In genomic region chr1:145286924-145287555, GRCh38 we compare ENCODE assay signal across 8 cellular contexts. TPM values are rescaled to one million over a fixed set of nuclear protein-coding genes. Genes with fewer than 3 reads are reported as not detected.
DNase-seq lines count a peak whose midpoint lies in the region; ATAC-seq, FAIRE-seq and TF ChIP-seq lines count a peak whose summit lies in the region.
"Not testable (repeated sequence)": the region's sequence is repeated elsewhere in the genome, so short reads cannot be mapped to it uniquely, and the experiment has no call there.

No MANE protein-coding gene starts in this region.

- ATAC-seq in activated naive CD4-positive, alpha-beta T cell treated with anti-CD3 and anti-CD28 coated beads, Interleukin-2, amount 50 U/mL, for 72 hours: not testable (repeated sequence)

- POLR2A ChIA-PET in CD4-positive, alpha-beta memory T cell (lab: Charles Lee; ENCODE audit: partially characterized antibody): not testable (repeated sequence)

- H3K4me3 ChIP-seq in CD4-positive, alpha-beta memory T cell (ENCODE audit: low read length in 2 of 2): peak overlapping the region in 1 of 2 donors; percentile 45
- H3K4me3 ChIP-seq in keratinocyte (ENCODE audit: control insufficient read depth in 2 of 3, extremely low read depth in 1 of 3, insufficient read depth in 2 of 3, low read depth in 1 of 3, low read length in 3 of 3): peak overlapping the region in 2 of 3 experiments; percentile 34 to 36

- H3K27me3 ChIP-seq in CD4-positive, alpha-beta memory T cell (ENCODE audit: insufficient read depth, low read length); keratinocyte (ENCODE audit: control insufficient read depth, extremely low read depth, insufficient read depth, low read length): not testable (repeated sequence)

- H3K4me2 ChIP-seq in keratinocyte (ENCODE audit: control insufficient read depth, extremely low read depth, insufficient read depth, low read depth, low read length): not testable (repeated sequence)

- H2AFZ ChIP-seq in keratinocyte (ENCODE audit: control insufficient read depth, low read length): not testable (repeated sequence)

- TF ChIP-seq CTCF in keratinocyte (optimal IDR thresholded peaks at IDR 0.05 in 1 of 3, IDR thresholded peaks at IDR 0.05 in 1 of 3, conservative IDR thresholded peaks at IDR 0.05 in 1 of 3; ENCODE audit: extremely low read depth in 1 of 3, insufficient read depth in 2 of 3, low read length in 3 of 3): not testable (repeated sequence)
- TF ChIP-seq CTCF in osteocyte (IDR thresholded peaks at IDR 0.05): peak; percentile 39

- H3K9me1 ChIP-seq in keratinocyte (ENCODE audit: control insufficient read depth, extremely low read depth, insufficient read depth, low read length): not testable (repeated sequence)

- CTCF ChIA-PET in CD4-positive, alpha-beta memory T cell (lab: Charles Lee; ENCODE audit: partially characterized antibody): not testable (repeated sequence)

- not testable (repeated sequence) for H3K9me3 Mint-ChIP-seq in CD4-positive, alpha-beta memory T cell; IgD-negative memory B cell; activated naive CD4-positive, alpha-beta T cell treated with anti-CD3 and anti-CD28 coated beads, Interleukin-2, amount 50 U/mL, for 72 hours; osteocyte (ENCODE audit: unreplicated experiment); stimulated activated naive CD8-positive, alpha-beta T cell treated with anti-CD3 and anti-CD28 coated beads, Interleukin-15, Interleukin-2, amounts not matched to agents 100 ng/mL and 50 ng/mL, for 24 hours

- not testable (repeated sequence) for H3K9me3 ChIP-seq in CD4-positive, alpha-beta memory T cell (ENCODE audit: control insufficient read depth in 1 of 2, low read length in 2 of 2); keratinocyte (ENCODE audit: control insufficient read depth, low read depth, low read length)

- H3K27me3 Mint-ChIP-seq in CD4-positive, alpha-beta memory T cell; IgD-negative memory B cell; osteocyte (ENCODE audit: unreplicated experiment); stimulated activated naive CD8-positive, alpha-beta T cell treated with anti-CD3 and anti-CD28 coated beads, Interleukin-15, Interleukin-2, amounts not matched to agents 100 ng/mL and 50 ng/mL, for 24 hours: not testable (repeated sequence)

- H3K4me1 Mint-ChIP-seq in CD4-positive, alpha-beta memory T cell: peaks cover 2 to 12% (median 8%) of the 10 kb centered on the region in 4 donors
- H3K4me1 Mint-ChIP-seq in IgD-negative memory B cell; osteocyte (ENCODE audit: unreplicated experiment); stimulated activated naive CD8-positive, alpha-beta T cell treated with anti-CD3 and anti-CD28 coated beads, Interleukin-15, Interleukin-2, amounts not matched to agents 100 ng/mL and 50 ng/mL, for 24 hours (ENCODE audit: low read depth): not testable (repeated sequence)

- H3K27ac Mint-ChIP-seq in CD4-positive, alpha-beta memory T cell: peak overlapping the region in 4 of 7 donors; percentile 88 to 96 (median 96)
- peak overlapping the region in 2 of 3 donors; percentile 66 to 88 for H3K27ac Mint-ChIP-seq in IgD-negative memory B cell
- H3K27ac Mint-ChIP-seq in activated naive CD4-positive, alpha-beta T cell treated with anti-CD3 and anti-CD28 coated beads, Interleukin-2, amount 50 U/mL, for 72 hours: peak overlapping the region in 1 of 2 donors; percentile 96
- peak overlapping the region; percentile 60 for H3K27ac Mint-ChIP-seq in osteocyte (ENCODE audit: unreplicated experiment)
- H3K27ac Mint-ChIP-seq in stimulated activated naive CD8-positive, alpha-beta T cell treated with anti-CD3 and anti-CD28 coated beads, Interleukin-15, Interleukin-2, amounts not matched to agents 100 ng/mL and 50 ng/mL, for 24 hours: peak overlapping the region; percentile 98

- H3K9ac ChIP-seq in keratinocyte (ENCODE audit: control insufficient read depth, extremely low read depth, insufficient read depth, low read length): not testable (repeated sequence)

- not testable (repeated sequence) for H4K20me1 ChIP-seq in keratinocyte (ENCODE audit: control insufficient read depth, extremely low read depth, insufficient read depth, low read length)

- DNase-seq in CD4-positive, alpha-beta memory T cell: peak in 4 of 5 donors; percentile 40 to 50 (median 47)
- peak; percentile 8 for DNase-seq in activated CD4-positive, alpha-beta T cell treated with anti-CD3 and anti-CD28 coated beads for 1 hour
- peak; percentile 19 to 63 for DNase-seq in activated naive CD4-positive, alpha-beta T cell treated with anti-CD3 and anti-CD28 coated beads, Interleukin-2, amount 50 U/mL, for 72 hours (ENCODE audit: low spot score in 2 of 2)
- DNase-seq in epithelial cell of prostate (ENCODE audit: low read depth, low spot score); keratinocyte (ENCODE audit: low read depth, low spot score): not testable (repeated sequence)
- DNase-seq in osteocyte (ENCODE audit: extremely low spot score, unreplicated experiment): peak; percentile 80

- dilution Hi-C loops in keratinocyte (cut with MboI; ENCODE audit: extremely low pct_ligation_motif_present, low sequenced_read_pairs): not testable (repeated sequence)

- not testable (repeated sequence) for H3K36me3 Mint-ChIP-seq in CD4-positive, alpha-beta memory T cell; IgD-negative memory B cell; activated naive CD4-positive, alpha-beta T cell treated with anti-CD3 and anti-CD28 coated beads, Interleukin-2, amount 50 U/mL, for 72 hours; osteocyte (ENCODE audit: unreplicated experiment); stimulated activated naive CD8-positive, alpha-beta T cell treated with anti-CD3 and anti-CD28 coated beads, Interleukin-15, Interleukin-2, amounts not matched to agents 100 ng/mL and 50 ng/mL, for 24 hours (ENCODE audit: low read depth)

- H3K36me3 ChIP-seq in CD4-positive, alpha-beta memory T cell (ENCODE audit: insufficient read depth, low read length); keratinocyte (ENCODE audit: control insufficient read depth in 2 of 2, extremely low read depth in 1 of 2, insufficient read depth in 2 of 2, low read length in 2 of 2): not testable (repeated sequence)

- not testable (repeated sequence) for H3K79me2 ChIP-seq in keratinocyte (ENCODE audit: control insufficient read depth, insufficient read depth, low read length)

- not testable (repeated sequence) for H3K4me1 ChIP-seq in CD4-positive, alpha-beta memory T cell (ENCODE audit: insufficient read depth, low read length); keratinocyte (ENCODE audit: control insufficient read depth, extremely low read depth, insufficient read depth, low read length)

- not testable (repeated sequence) for FAIRE-seq in keratinocyte (lab: Jason Lieb, UNC)

- intact Hi-C loops in CD4-positive, alpha-beta memory T cell (cut with micrococcal nuclease): not testable (repeated sequence)

- H3K27ac ChIP-seq in CD4-positive, alpha-beta memory T cell (ENCODE audit: low read depth, low read length): peak overlapping the region; percentile 35
- peak overlapping the region; percentile 52 for H3K27ac ChIP-seq in epithelial cell of prostate
- H3K27ac ChIP-seq in keratinocyte (ENCODE audit: control insufficient read depth, insufficient read depth, low read length): not testable (repeated sequence)

- H3K4me3 Mint-ChIP-seq in CD4-positive, alpha-beta memory T cell: peak overlapping the region; percentile 87 to 96 (median 90)
- peak overlapping the region; percentile 77 to 96 (median 94) for H3K4me3 Mint-ChIP-seq in IgD-negative memory B cell
- H3K4me3 Mint-ChIP-seq in osteocyte (ENCODE audit: unreplicated experiment): peak overlapping the region; percentile 79
- H3K4me3 Mint-ChIP-seq in stimulated activated naive CD8-positive, alpha-beta T cell treated with anti-CD3 and anti-CD28 coated beads, Interleukin-15, Interleukin-2, amounts not matched to agents 100 ng/mL and 50 ng/mL, for 24 hours: peak overlapping the region; percentile 92

RNA-seq across cellular contexts. Expression of gene PPIAL4D, which starts 45.1 kb away (rescaled TPM):
- not detected for total RNA-seq in CD4-positive, alpha-beta memory T cell
- under 1 TPM in 1 of 2 donors, not detected in 1; 0.65 TPM for polyA plus RNA-seq in CD4-positive, alpha-beta memory T cell
- polyA plus RNA-seq in IgD-negative memory B cell (not detected), keratinocyte (not detected in 3 replicates)
- not detected for total RNA-seq in activated naive CD4-positive, alpha-beta T cell treated with anti-CD3 and anti-CD28 coated beads, Interleukin-2, amount 50 U/mL, for 72 hours
- not detected for polyA plus RNA-seq in keratinocyte (2011; ENCODE audit: low read depth)
- not detected in 2 replicates for polyA plus RNA-seq in keratinocyte (2011; cell fraction: cytosol; rRNA removed)
- polyA plus RNA-seq in keratinocyte (2011; cell fraction: nucleus; rRNA removed): not detected in 2 replicates
- not detected in 2 replicates for polyA plus RNA-seq in keratinocyte (2012; ENCODE audit: low replicate concordance)
- polyA minus RNA-seq in keratinocyte: not detected in 3 replicates
- polyA minus RNA-seq in keratinocyte (2011; cell fraction: cytosol; rRNA and poly(A)+ RNA removed): not detected
- polyA minus RNA-seq in keratinocyte (2011; cell fraction: nucleus; rRNA and poly(A)+ RNA removed): not detected in 2 replicates
- total RNA-seq in osteocyte: not detected in 2 replicates
